In the genomic region with DNA sequence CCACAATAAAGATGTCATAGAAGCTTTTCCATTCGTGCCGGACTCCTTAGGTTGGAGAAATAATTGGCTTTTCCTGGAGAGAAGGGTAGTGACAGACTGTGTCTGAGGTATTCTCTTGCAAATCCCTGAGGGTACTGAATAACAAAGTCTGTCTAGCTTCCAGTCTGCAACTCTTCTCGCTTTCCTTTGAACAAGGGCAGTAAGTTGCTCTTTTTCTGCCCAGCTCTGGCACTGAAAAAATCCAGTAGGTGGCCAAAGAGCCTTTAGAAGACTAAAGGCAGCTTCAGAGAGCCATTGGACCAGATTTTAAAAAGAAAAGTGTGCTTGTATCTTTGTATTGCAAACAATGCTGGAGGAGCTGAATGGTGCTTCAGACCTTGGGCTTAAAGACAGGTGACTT, we compare ENCODE assay signal across 8 cellular contexts. TPM values are rescaled to one million over a fixed set of nuclear protein-coding genes. Genes with fewer than 3 reads are reported as not detected.
DNase-seq lines count a peak whose midpoint lies in the region; TF ChIP-seq lines count a peak whose summit lies in the region.

No MANE protein-coding gene starts in this region.

- no peaks in the 10 kb centered on the region for H3K9me3 ChIP-seq in effector memory CD4-positive, alpha-beta T cell (ENCODE audit: control insufficient read depth, low read length)
- H3K9me3 ChIP-seq in neural progenitor cell (ENCODE audit: low read depth): no peaks in the 10 kb centered on the region

- H3K4me1 ChIP-seq in effector memory CD4-positive, alpha-beta T cell (ENCODE audit: control insufficient read depth, insufficient read depth, low read length, poor library complexity, severe bottlenecking): peaks cover 20% of the 10 kb centered on the region
- H3K4me1 ChIP-seq in neural progenitor cell: peaks cover 8% of the 10 kb centered on the region

- H3K4me1 Mint-ChIP-seq in T-helper 1 cell treated with Interleukin-12 subunit alpha and Interleukin-12 subunit beta and Interleukin-4 antibody, amounts not matched to agents 30 μg/mL and 1 μg/mL, for 36 hours (ENCODE audit: low read depth): peaks cover 20% of the 10 kb centered on the region
- peaks cover 16% of the 10 kb centered on the region for H3K4me1 Mint-ChIP-seq in neural progenitor cell

- no peaks in the 10 kb centered on the region for H3K79me2 ChIP-seq in neural progenitor cell (ENCODE audit: low read depth)

- no peak overlapping the region for H3K27ac Mint-ChIP-seq in T-helper 1 cell treated with Interleukin-12 subunit alpha and Interleukin-12 subunit beta and Interleukin-4 antibody, amounts not matched to agents 30 μg/mL and 1 μg/mL, for 36 hours
- H3K27ac Mint-ChIP-seq in neural progenitor cell: peak overlapping the region; percentile 30

- H3K27ac ChIP-seq in effector memory CD4-positive, alpha-beta T cell (ENCODE audit: insufficient read depth, low read length, poor library complexity, severe bottlenecking): peak overlapping the region; percentile 24
- H3K27ac ChIP-seq in neural progenitor cell: no peak overlapping the region

- DNase-seq in T-helper 1 cell (no peak), NB4 (ENCODE audit: low read depth) (peak; percentile 64), neural progenitor cell (ENCODE audit: low spot score) (peak; percentile 85), HuH-7 (ENCODE audit: low spot score) (no peak)
- no peak for DNase-seq in effector memory CD4-positive, alpha-beta T cell
- no peak for DNase-seq in stimulated activated naive CD4-positive, alpha-beta T cell treated with Interleukin-2 at 50 U/mL for 16 hours (lab: John Stamatoyannopoulos, UW)
- DNase-seq in activated effector memory CD4-positive, alpha-beta T cell treated with anti-CD3 and anti-CD28 coated beads, Interleukin-2, amount 50 U/mL, for 16 hours: no peak

- H3K4me3 ChIP-seq in NB4 (ENCODE audit: low read depth, low read length) (peak overlapping the region; percentile 49), neural progenitor cell (no peak overlapping the region)
- peak overlapping the region; percentile 41 for H3K4me3 ChIP-seq in effector memory CD4-positive, alpha-beta T cell (ENCODE audit: insufficient read depth, low read depth, low read length, poor library complexity, severe bottlenecking)

- no peaks in the 10 kb centered on the region for H3K9me3 Mint-ChIP-seq in T-helper 1 cell treated with Interleukin-12 subunit alpha and Interleukin-12 subunit beta and Interleukin-4 antibody, amounts not matched to agents 30 μg/mL and 1 μg/mL, for 36 hours
- no peaks in the 10 kb centered on the region for H3K9me3 Mint-ChIP-seq in neural progenitor cell

- peaks cover 16% of the 10 kb centered on the region for H3F3A ChIP-seq in neural progenitor cell (ENCODE audit: low read depth)

- peaks cover 31% of the 10 kb centered on the region for H4K20me1 ChIP-seq in neural progenitor cell (ENCODE audit: low read depth)

- H3K9ac ChIP-seq in neural progenitor cell: no peak overlapping the region

- H2AFZ ChIP-seq in neural progenitor cell (replicated peaks): no peak overlapping the region

- H3K36me3 ChIP-seq in effector memory CD4-positive, alpha-beta T cell (ENCODE audit: control insufficient read depth, insufficient read depth, low read length): no peaks in the 10 kb centered on the region
- H3K36me3 ChIP-seq in neural progenitor cell: no peaks in the 10 kb centered on the region

- TF ChIP-seq POLR2A in NB4 (IDR thresholded peaks at IDR 0.05; ENCODE audit: extremely low read depth, insufficient read length): no peak

- no peak overlapping the region for H3K4me2 ChIP-seq in neural progenitor cell

- H3K27me3 Mint-ChIP-seq in T-helper 1 cell treated with Interleukin-12 subunit alpha and Interleukin-12 subunit beta and Interleukin-4 antibody, amounts not matched to agents 30 μg/mL and 1 μg/mL, for 36 hours (ENCODE audit: low read depth): peaks cover 72% of the 10 kb centered on the region
- H3K27me3 Mint-ChIP-seq in neural progenitor cell (ENCODE audit: insufficient read depth, low read depth): peaks cover 4% of the 10 kb centered on the region

- no peaks in the 10 kb centered on the region for H3K36me3 Mint-ChIP-seq in T-helper 1 cell treated with Interleukin-12 subunit alpha and Interleukin-12 subunit beta and Interleukin-4 antibody, amounts not matched to agents 30 μg/mL and 1 μg/mL, for 36 hours (ENCODE audit: low read depth)
- no peaks in the 10 kb centered on the region for H3K36me3 Mint-ChIP-seq in neural progenitor cell

- TF ChIP-seq CTCF in NB4 (IDR thresholded peaks at IDR 0.05; ENCODE audit: low read depth, low read length) (peak; percentile 14), neural progenitor cell (IDR thresholded peaks at IDR 0.05) (peak; percentile 18)

- H3K4me3 Mint-ChIP-seq in T-helper 1 cell treated with Interleukin-12 subunit alpha and Interleukin-12 subunit beta and Interleukin-4 antibody, amounts not matched to agents 30 μg/mL and 1 μg/mL, for 36 hours: peak overlapping the region; percentile 78
- peak overlapping the region; percentile 42 for H3K4me3 Mint-ChIP-seq in neural progenitor cell

- H3K27me3 ChIP-seq in effector memory CD4-positive, alpha-beta T cell (replicated peaks; ENCODE audit: control insufficient read depth, insufficient read depth, low read length, poor library complexity, severe bottlenecking): no peaks in the 10 kb centered on the region
- H3K27me3 ChIP-seq in neural progenitor cell: peaks cover 91% of the 10 kb centered on the region

RNA-seq across cellular contexts. Expression of a gene that starts 20.7 kb away (rescaled TPM):
- 12.1 and 13.1 TPM in 2 replicates for total RNA-seq in neural progenitor cell (ENCODE audit: low replicate concordance)

Comparison
In these comparisons a context has a peak if more than half of its experiments do, and no peak if none do; other contexts are left out.
1. DNase-seq: peak in NB4 (single experiment) and neural progenitor cell (single experiment); none in T-helper 1 cell (0 of 5), effector memory CD4-positive, alpha-beta T cell (0 of 3), HuH-7 (single experiment), stimulated activated naive CD4-positive, alpha-beta T cell treated with Interleukin-2 at 50 U/mL for 16 hours (single experiment) and activated effector memory CD4-positive, alpha-beta T cell treated with anti-CD3 and anti-CD28 coated beads, Interleukin-2, amount 50 U/mL, for 16 hours (single experiment).